ENCODE assay signal across 8 cellular contexts in the genomic region with DNA sequence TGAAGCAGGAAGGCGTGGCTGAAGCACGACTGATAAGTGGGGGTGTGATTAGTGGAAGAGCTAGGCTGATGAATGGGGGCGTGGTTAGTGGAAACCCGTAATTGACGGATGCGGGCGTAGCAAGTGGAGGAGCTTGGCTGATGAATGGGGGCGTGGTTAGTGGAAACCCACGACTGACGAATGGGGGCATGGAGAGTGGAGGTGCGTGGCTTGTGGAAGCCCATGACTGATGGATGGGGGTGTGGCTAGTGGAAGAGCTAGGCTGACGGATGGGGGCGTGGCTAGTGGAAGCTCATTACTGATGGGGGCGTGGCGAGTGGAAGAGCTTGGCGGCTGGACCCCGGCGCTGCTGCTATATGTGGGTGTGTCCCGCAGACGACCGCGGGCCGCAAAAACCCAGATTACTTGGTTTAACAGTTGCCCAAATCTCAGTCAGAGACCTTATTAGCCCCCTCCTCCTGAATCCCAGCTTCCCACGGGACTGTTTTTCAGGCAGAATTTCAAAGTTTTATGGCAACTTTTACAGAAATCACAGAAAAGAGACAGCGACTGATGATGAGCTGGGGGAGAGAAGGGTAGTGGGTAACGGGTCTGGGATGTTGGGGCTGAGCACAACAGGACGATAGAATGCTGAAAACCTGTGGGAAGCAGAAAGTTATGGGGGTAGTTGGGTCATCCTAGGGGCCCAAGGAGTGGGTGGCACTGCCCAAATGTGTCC. TPM values are rescaled to one million over a fixed set of nuclear protein-coding genes. Genes with fewer than 3 reads are reported as not detected.
DNase-seq lines count a peak whose midpoint lies in the region; ATAC-seq and TF ChIP-seq lines count a peak whose summit lies in the region.

No MANE protein-coding gene starts in this region.

- H3K4me3 ChIP-seq in OCI-LY1 (ENCODE audit: low read depth, low read length, poor library complexity, severe bottlenecking) = peak overlapping the region; percentile 26
- H3K4me3 ChIP-seq in mucosa of descending colon = no peak overlapping the region

- no peaks in the 10 kb centered on the region for H3K9me2 ChIP-seq in OCI-LY1 (ENCODE audit: low read depth, low read length)

- H3K4me1 ChIP-seq in OCI-LY1 (ENCODE audit: insufficient read depth, low read length, severe bottlenecking) = peaks cover 25% of the 10 kb centered on the region
- peaks cover 16% of the 10 kb centered on the region for H3K4me1 ChIP-seq in mucosa of descending colon (ENCODE audit: low read depth)

- no peak overlapping the region for H2AFZ ChIP-seq in OCI-LY1 (ENCODE audit: low read length)

- peak overlapping the region; percentile 73 for H3K4me2 ChIP-seq in OCI-LY1 (ENCODE audit: low read length)

- TF ChIP-seq POLR2A in erythroblast (IDR thresholded peaks at IDR 0.05; ENCODE audit: low read length) = no peak

- H3K79me2 ChIP-seq in OCI-LY1 (ENCODE audit: insufficient read depth, low read length) = no peaks in the 10 kb centered on the region

- H3K36me3 ChIP-seq in OCI-LY1 (ENCODE audit: insufficient read depth, low read length) (no peaks in the 10 kb centered on the region), mucosa of descending colon (ENCODE audit: low read depth) (no peaks in the 10 kb centered on the region)

- H3K27me3 ChIP-seq in OCI-LY1 (ENCODE audit: insufficient read depth, low read length) = peaks cover 5% of the 10 kb centered on the region; the same call in 1 of the 2 replicates

- intact Hi-C loops in mucosa of descending colon (cut with DNase I, micrococcal nuclease) = no loop called here

- H4K20me1 ChIP-seq in OCI-LY1 (ENCODE audit: insufficient read depth, low read length) = no peaks in the 10 kb centered on the region

- H3F3A ChIP-seq in OCI-LY1 (ENCODE audit: insufficient read depth, low read length) = peaks cover 6% of the 10 kb centered on the region

- ATAC-seq in mucosa of descending colon (peak; percentile 66), GM19023 (IDR thresholded peaks at IDR 0.05; ENCODE audit: unreplicated experiment) (no peak)

- no peak overlapping the region for H3K27ac ChIP-seq in OCI-LY1 (ENCODE audit: low read depth, low read length, poor library complexity, severe bottlenecking)

- H3K9me3 ChIP-seq in OCI-LY1 (ENCODE audit: low read length) (0 out of 2 replicates have a peak, but pooled peaks cover 4% of the 10 kb centered on the region), mucosa of descending colon (no peaks in the 10 kb centered on the region)

- TF ChIP-seq CTCF in OCI-LY1 (IDR thresholded peaks at IDR 0.05; ENCODE audit: low read length) (no peak), mucosa of descending colon (IDR thresholded peaks at IDR 0.05) (no peak)

- H3K9ac ChIP-seq in OCI-LY1 (ENCODE audit: low read length) = no peak overlapping the region

- DNase-seq in DMS153 treated with DMSO at 0.1 percent for 48 hours (lab: John Stamatoyannopoulos, UW; ENCODE audit: unreplicated experiment) = peak; percentile 98
- DNase-seq in HuH-7.5 (ENCODE audit: low spot score) = peak; percentile 67
- peak; percentile 75 for DNase-seq in activated CD8-positive, alpha-beta memory T cell treated with anti-CD3 and anti-CD28 coated beads, Interleukin-2, amount 50 U/mL, for 4 hours
- DNase-seq in erythroblast (lab: John Stamatoyannopoulos, UW) = peak; percentile 88 to 94
- DNase-seq in mucosa of descending colon = peak; percentile 72 to 82 (median 73)
- peak; percentile 93 for DNase-seq in stimulated activated CD8-positive, alpha-beta memory T cell treated with anti-CD3 and anti-CD28 coated beads, Interleukin-4, amount 100 ng/mL, for 48 hours

RNA-seq across cellular contexts. Expression of gene MEIS3, which starts 9.0 kb away (rescaled TPM):
- total RNA-seq in mucosa of descending colon = 10 to 100 TPM in 1 of 3 donors, 1 to 10 TPM in 2; 2.1 to 11.6 (median 4.2) TPM

RNA-seq across cellular contexts. Expression of gene SLC8A2, which starts 43.4 kb away (rescaled TPM):
- total RNA-seq in mucosa of descending colon = 10 to 100 TPM in 1 of 3 donors, 1 to 10 TPM in 1, under 1 TPM in 1; 0.75 to 17.5 (median 2.1) TPM

RNA-seq across cellular contexts. Expression of gene KPTN, which starts 55.7 kb away (rescaled TPM):
- total RNA-seq in mucosa of descending colon = 1 to 10 TPM; 5.5 to 8.9 (median 8.9) TPM
